Comparison of ENCODE assay signal across 7 cellular contexts in genomic region chr3:195354009-195354408, GRCh38.
DNase-seq lines count a peak whose midpoint lies in the region; ATAC-seq, FAIRE-seq and TF ChIP-seq lines count a peak whose summit lies in the region.
"Not testable (repeated sequence)": the region's sequence is repeated elsewhere in the genome, so short reads cannot be mapped to it uniquely, and the experiment has no call there.

No MANE protein-coding gene starts in this region.

- not testable (repeated sequence) for TF ChIP-seq RAD21 in A549 (conservative IDR thresholded peaks at IDR 0.05 in 1 of 2, IDR thresholded peaks at IDR 0.05 in 1 of 2); IMR-90 (IDR thresholded peaks at IDR 0.05; ENCODE audit: low read length)

- not testable (repeated sequence) for H3K9me3 ChIP-seq in A549; IMR-90 (ENCODE audit: control insufficient read depth, insufficient read depth, low read length); SK-N-MC (ENCODE audit: low read depth, low read length); keratinocyte (ENCODE audit: control insufficient read depth, low read depth, low read length)

- not testable (repeated sequence) for H3K27me3 Mint-ChIP-seq in Calu3 (ENCODE audit: unreplicated experiment); MCF 10A (ENCODE audit: insufficient read depth, unreplicated experiment); type B pancreatic cell

- not testable (repeated sequence) for TF ChIP-seq POLR2A in A549 (IDR thresholded peaks at IDR 0.05; ENCODE audit: low read length); IMR-90 (IDR thresholded peaks at IDR 0.05; ENCODE audit: low read depth, low read length)

- H3K9ac ChIP-seq in IMR-90 (ENCODE audit: low read depth, low read length); SK-N-MC (ENCODE audit: insufficient read length); keratinocyte (ENCODE audit: control insufficient read depth, extremely low read depth, insufficient read depth, low read length): not testable (repeated sequence)

- H3K4ac ChIP-seq in IMR-90 (ENCODE audit: low read depth, low read length) = not testable (repeated sequence)

- ATAC-seq in A549; IMR-90 (ENCODE audit: low read depth): not testable (repeated sequence)

- not testable (repeated sequence) for H2BK5ac ChIP-seq in IMR-90 (ENCODE audit: low read depth, low read length, poor library complexity, severe bottlenecking)

- FAIRE-seq in A549 (lab: Jason Lieb, UNC); keratinocyte (lab: Jason Lieb, UNC): not testable (repeated sequence)

- H4K8ac ChIP-seq in IMR-90 (ENCODE audit: low read depth in 2 of 2, low read length in 2 of 2) = not testable (repeated sequence)

- not testable (repeated sequence) for H3K4me3 ChIP-seq in A549; IMR-90 (ENCODE audit: insufficient read depth, low read depth, low read length); SK-N-MC; keratinocyte (ENCODE audit: control insufficient read depth in 2 of 3, extremely low read depth in 1 of 3, insufficient read depth in 2 of 3, low read depth in 1 of 3, low read length in 3 of 3)

- H3K27ac Mint-ChIP-seq in Calu3 (ENCODE audit: unreplicated experiment) (peak overlapping the region; percentile 80), MCF 10A (ENCODE audit: low read depth, unreplicated experiment) (peak overlapping the region; percentile 82), type B pancreatic cell (peak overlapping the region; percentile 73)

- H2AK9ac ChIP-seq in IMR-90 (replicated peaks; ENCODE audit: low read depth, low read length, poor library complexity) = not testable (repeated sequence)

- not testable (repeated sequence) for H3K27me3 ChIP-seq in IMR-90 (ENCODE audit: control insufficient read depth, insufficient read depth, low read length); keratinocyte (ENCODE audit: control insufficient read depth, extremely low read depth, insufficient read depth, low read length)

- H3K27ac ChIP-seq in A549 (peak overlapping the region; percentile 77 to 83; a peak in 4 of 6 replicates), SK-N-MC (peak overlapping the region; percentile 60; the same call in 1 of the 2 replicates), keratinocyte (ENCODE audit: control insufficient read depth, insufficient read depth, low read length) (peak overlapping the region; percentile 78)
- H3K27ac ChIP-seq in IMR-90 (ENCODE audit: insufficient read depth, low read length) = not testable (repeated sequence)

- not testable (repeated sequence) for TF ChIP-seq EP300 in A549 (IDR thresholded peaks at IDR 0.05)

- H3K79me1 ChIP-seq in IMR-90 (ENCODE audit: low read depth in 1 of 2, low read length in 2 of 2) = peaks cover 17 to 56% of the 10 kb centered on the region in 2 experiments

- not testable (repeated sequence) for H4K91ac ChIP-seq in IMR-90 (ENCODE audit: insufficient read depth, low read depth, low read length)

- BruUV-seq in Calu3 (replicated peaks; lab: Mats Ljungman, UMichigan); IMR-90 (replicated peaks; lab: Mats Ljungman, UMichigan); MCF 10A (replicated peaks; lab: Mats Ljungman, UMichigan): not testable (repeated sequence)

- H3K4me2 ChIP-seq in A549; IMR-90 (ENCODE audit: low read depth, low read length); keratinocyte (ENCODE audit: control insufficient read depth, extremely low read depth, insufficient read depth, low read depth, low read length): not testable (repeated sequence)

- H3K9me3 Mint-ChIP-seq in Calu3 (ENCODE audit: low read depth, unreplicated experiment); MCF 10A (ENCODE audit: unreplicated experiment); type B pancreatic cell: not testable (repeated sequence)

- not testable (repeated sequence) for H2BK15ac ChIP-seq in IMR-90 (ENCODE audit: low read depth, low read length)

- H3K36me3 Mint-ChIP-seq in Calu3 (ENCODE audit: insufficient read depth, unreplicated experiment) (peaks cover 23% of the 10 kb centered on the region), type B pancreatic cell (peaks cover 11% of the 10 kb centered on the region)
- H3K36me3 Mint-ChIP-seq in MCF 10A (ENCODE audit: insufficient read depth, unreplicated experiment) = not testable (repeated sequence)

- H3K4me1 ChIP-seq in A549 = peaks cover 17% of the 10 kb centered on the region; the same call in 2 of the 3 replicates
- not testable (repeated sequence) for H3K4me1 ChIP-seq in IMR-90 (ENCODE audit: control insufficient read depth, insufficient read depth, low read length)
- peaks cover 13% of the 10 kb centered on the region for H3K4me1 ChIP-seq in keratinocyte (ENCODE audit: control insufficient read depth, extremely low read depth, insufficient read depth, low read length)

- H3K4me3 Mint-ChIP-seq in Calu3 (ENCODE audit: low read depth, unreplicated experiment); MCF 10A (ENCODE audit: unreplicated experiment); type B pancreatic cell: not testable (repeated sequence)

- not testable (repeated sequence) for H2AK5ac ChIP-seq in IMR-90 (ENCODE audit: low read depth, low read length)

- CTCF ChIA-PET in A549 (lab: Yijun Ruan, JAX); Calu3 (lab: Charles Lee); IMR-90 (lab: Yijun Ruan, JAX); MCF 10A (lab: Yijun Ruan, JAX): not testable (repeated sequence)

- peaks cover 25% of the 10 kb centered on the region for H3K79me2 ChIP-seq in keratinocyte (ENCODE audit: control insufficient read depth, insufficient read depth, low read length)

- H3K4me1 Mint-ChIP-seq in Calu3 (ENCODE audit: low read depth, unreplicated experiment) = peaks cover 25% of the 10 kb centered on the region
- H3K4me1 Mint-ChIP-seq in MCF 10A (ENCODE audit: insufficient read depth, unreplicated experiment) = not testable (repeated sequence)
- peaks cover 10% of the 10 kb centered on the region for H3K4me1 Mint-ChIP-seq in type B pancreatic cell (ENCODE audit: unreplicated experiment)

- dilution Hi-C loops in IMR-90 (cut with HindIII; ENCODE audit: low sequenced_read_pairs, unreplicated experiment); keratinocyte (cut with MboI; ENCODE audit: extremely low pct_ligation_motif_present, low sequenced_read_pairs): not testable (repeated sequence)

- peak overlapping the region; percentile 57; the same call in 1 of the 2 replicates for H2BK120ac ChIP-seq in IMR-90 (ENCODE audit: low read depth, low read length)

- H3K36me3 ChIP-seq in IMR-90 (ENCODE audit: control insufficient read depth, insufficient read depth, low read length); SK-N-MC (ENCODE audit: insufficient read depth, low read length); keratinocyte (ENCODE audit: control insufficient read depth in 2 of 2, extremely low read depth in 1 of 2, insufficient read depth in 2 of 2, low read length in 2 of 2): not testable (repeated sequence)

- intact Hi-C loops in Calu3 (cut with micrococcal nuclease; ENCODE audit: unreplicated experiment) = loop anchor here (5.0 kb wide), 2 partner anchors 33 to 83 kb away; no protein-coding TSS in a partner anchor
- intact Hi-C loops in IMR-90 (cut with micrococcal nuclease) = loop anchor here (5.0 to 10.0 kb wide), 2 partner anchors 43 to 81 kb away; no protein-coding TSS in a partner anchor
- intact Hi-C loops in MCF 10A (cut with micrococcal nuclease) = loop anchor here (5.0 kb wide), 1 partner anchor 88 kb away; the partner anchor contains the start of gene ACAP2

- peaks cover 19% of the 10 kb centered on the region for H3K9me1 ChIP-seq in IMR-90 (ENCODE audit: insufficient read depth, low read length)
- H3K9me1 ChIP-seq in keratinocyte (ENCODE audit: control insufficient read depth, extremely low read depth, insufficient read depth, low read length) = not testable (repeated sequence)

- not testable (repeated sequence) for H4K5ac ChIP-seq in IMR-90 (ENCODE audit: low read depth, low read length)

- H3K56ac ChIP-seq in IMR-90 (ENCODE audit: extremely low read depth, insufficient read depth, low read length) = not testable (repeated sequence)

- not testable (repeated sequence) for H3K23ac ChIP-seq in IMR-90 (ENCODE audit: low read depth, low read length)

- in situ Hi-C loops in IMR-90 (cut with MboI; ENCODE audit: low sequenced_read_pairs) = not testable (repeated sequence)

- H4K20me1 ChIP-seq in IMR-90 (ENCODE audit: insufficient read depth, low read length); keratinocyte (ENCODE audit: control insufficient read depth, extremely low read depth, insufficient read depth, low read length): not testable (repeated sequence)

- POLR2A ChIA-PET in A549 (lab: Yijun Ruan, JAX); IMR-90 (lab: Charles Lee; ENCODE audit: unreplicated experiment): not testable (repeated sequence)
- POLR2A ChIA-PET in MCF 10A (lab: Yijun Ruan, JAX) = interaction anchor here (0.6 to 1.0 kb wide), 2 partner anchors 15 to 86 kb away, joined by 3 to 5 read pairs; no protein-coding TSS in a partner anchor

- H3K18ac ChIP-seq in IMR-90 (ENCODE audit: low read depth, low read length) = not testable (repeated sequence)

- not testable (repeated sequence) for DNase-seq in A549 (ENCODE audit: low read depth in 1 of 2, low spot score in 1 of 2); Calu3; IMR-90; SK-N-MC (ENCODE audit: low read depth, low spot score); MCF 10A (ENCODE audit: unreplicated experiment); keratinocyte (ENCODE audit: low read depth, low spot score); type B pancreatic cell (ENCODE audit: extremely low spot score, unreplicated experiment)

- WGBS in A549 (ENCODE audit: missing lambda C conversion rate) = 47% methylated on average over 2 of the region's 2 CpGs
- no CpG with 5 or more reads among the region's 2 CpGs for WGBS in IMR-90 (ENCODE audit: extremely low coverage in 2 of 2, insufficient read length in 1 of 2), 2 experiments

- H2BK20ac ChIP-seq in IMR-90 (ENCODE audit: low read depth, low read length) = not testable (repeated sequence)

- TF ChIP-seq CTCF in A549 (IDR thresholded peaks at IDR 0.05); Calu3 (IDR thresholded peaks at IDR 0.05; ENCODE audit: unreplicated experiment); IMR-90 (conservative IDR thresholded peaks at IDR 0.05; ENCODE audit: low read depth, low read length); MCF 10A (IDR thresholded peaks at IDR 0.05; ENCODE audit: unreplicated experiment); keratinocyte (optimal IDR thresholded peaks at IDR 0.05 in 1 of 3, IDR thresholded peaks at IDR 0.05 in 1 of 3, conservative IDR thresholded peaks at IDR 0.05 in 1 of 3; ENCODE audit: extremely low read depth in 1 of 3, insufficient read depth in 2 of 3, low read length in 3 of 3); type B pancreatic cell (conservative IDR thresholded peaks at IDR 0.05): not testable (repeated sequence)

- not testable (repeated sequence) for H2AFZ ChIP-seq in IMR-90 (replicated peaks; ENCODE audit: low read length, poor library complexity); keratinocyte (ENCODE audit: control insufficient read depth, low read length)

- not testable (repeated sequence) for H3K14ac ChIP-seq in IMR-90 (replicated peaks; ENCODE audit: low read depth, low read length)
